In genomic region chr5:157532022-157532421, GRCh38 we compare ENCODE assay signal across 20 cellular contexts. TPM values are rescaled to one million over a fixed set of nuclear protein-coding genes. Genes with fewer than 3 reads are reported as not detected.
DNase-seq lines count a peak whose midpoint lies in the region; ATAC-seq and TF ChIP-seq lines count a peak whose summit lies in the region.
"Had no signal": no experiment of that assay in that cellular context is flagged by ENCODE, and none has a peak within 500 bp of the region (broad histone marks: within the 10 kb centered on the region; RNA-seq: fewer than 3 reads in every experiment).

No MANE protein-coding gene starts in this region.

- H3K9me3 Mint-ChIP-seq in chondrocyte (ENCODE audit: low read depth) (no peaks in the 10 kb centered on the region), naive B cell (no peaks in the 10 kb centered on the region)
- H3K9me3 Mint-ChIP-seq: HFFc6 had no signal

- no peaks in the 10 kb centered on the region for H3K9me3 ChIP-seq in left ventricle myocardium inferior (replicated peaks)
- no peaks in the 10 kb centered on the region for H3K9me3 ChIP-seq in stomach smooth muscle (ENCODE audit: control insufficient read depth in 2 of 2, low read length in 2 of 2)
- H3K9me3 ChIP-seq in gastrocnemius medialis, result no peaks in the 10 kb centered on the region

- in situ Hi-C loops in gastrocnemius medialis (cut with MboI; ENCODE audit: low sequenced_read_pairs in 4 of 4), result no loop called here

- H3K9ac ChIP-seq in stomach smooth muscle (ENCODE audit: low read length in 2 of 2), result no peak overlapping the region

- no peaks in the 10 kb centered on the region for H3K27me3 Mint-ChIP-seq in chondrocyte (ENCODE audit: low read depth)
- H3K27me3 Mint-ChIP-seq in naive B cell, result no peaks in the 10 kb centered on the region

- TF ChIP-seq CTCF in left ventricle myocardium inferior (IDR thresholded peaks at IDR 0.05; ENCODE audit: borderline replicate concordance) (no peak), chondrocyte (IDR thresholded peaks at IDR 0.05) (no peak), gastrocnemius medialis (IDR thresholded peaks at IDR 0.05 in 4 of 5, conservative IDR thresholded peaks at IDR 0.05 in 1 of 5) (no peak)

- H3K4me3 ChIP-seq in left ventricle myocardium inferior, result no peak overlapping the region
- H3K4me3 ChIP-seq in stomach smooth muscle (ENCODE audit: low read length in 2 of 2), result no peak overlapping the region
- H3K4me3 ChIP-seq in gastrocnemius medialis, result no peak overlapping the region

- intact Hi-C loops in left ventricle myocardium inferior (cut with micrococcal nuclease), result no loop called here
- intact Hi-C loops in Right ventricle myocardium superior (cut with DNase I), result no loop called here
- intact Hi-C loops in gastrocnemius medialis (cut with DNase I; ENCODE audit: low total_unique reads), result loop anchor here (5.0 kb wide), 1 partner anchor 40 kb away; no protein-coding TSS in a partner anchor

- peaks cover 36% of the 10 kb centered on the region for H3K36me3 Mint-ChIP-seq in chondrocyte (ENCODE audit: low read depth)
- H3K36me3 Mint-ChIP-seq in naive B cell, result peaks cover 34 to 41% of the 10 kb centered on the region in 2 donors

- ATAC-seq in Right ventricle myocardium superior (ENCODE audit: poor library complexity), result no peak
- ATAC-seq in naive B cell (ENCODE audit: low read depth in 2 of 2), result no peak
- no peak for ATAC-seq in gastrocnemius medialis
- ATAC-seq: PC-3 had no signal

- H3K27ac Mint-ChIP-seq in chondrocyte (ENCODE audit: unreplicated experiment) (peak overlapping the region; percentile 22), naive B cell (peak overlapping the region in 4 of 6 donors; percentile 39 to 86 (median 70))

- H3K4me1 ChIP-seq in left ventricle myocardium inferior, result peaks cover 76% of the 10 kb centered on the region
- peaks cover 57% of the 10 kb centered on the region for H3K4me1 ChIP-seq in stomach smooth muscle (ENCODE audit: control insufficient read depth, insufficient read depth, low read length)
- peaks cover 32 to 36% of the 10 kb centered on the region in 2 donors for H3K4me1 ChIP-seq in gastrocnemius medialis

- no peak overlapping the region for H3K4me3 Mint-ChIP-seq in chondrocyte (ENCODE audit: unreplicated experiment)
- no peak overlapping the region for H3K4me3 Mint-ChIP-seq in naive B cell
- H3K4me3 Mint-ChIP-seq: HFFc6 had no signal

- peaks cover 7% of the 10 kb centered on the region for H3K36me3 ChIP-seq in left ventricle myocardium inferior
- peaks cover 29 to 47% of the 10 kb centered on the region in 2 donors for H3K36me3 ChIP-seq in stomach smooth muscle (ENCODE audit: control insufficient read depth in 2 of 2, insufficient read depth in 2 of 2, low read length in 2 of 2)
- H3K36me3 ChIP-seq in gastrocnemius medialis, result no peaks in the 10 kb centered on the region

- no peak for TF ChIP-seq POLR2A in gastrocnemius medialis (IDR thresholded peaks at IDR 0.05)

- peaks cover 5% of the 10 kb centered on the region for H3K4me1 Mint-ChIP-seq in chondrocyte (ENCODE audit: low read depth)
- H3K4me1 Mint-ChIP-seq in naive B cell, result peaks cover 60 to 91% (median 90%) of the 10 kb centered on the region in 3 donors

- no peaks in the 10 kb centered on the region for H3K27me3 ChIP-seq in left ventricle myocardium inferior (ENCODE audit: low read depth)
- no peaks in the 10 kb centered on the region for H3K27me3 ChIP-seq in stomach smooth muscle (ENCODE audit: control insufficient read depth in 1 of 2, insufficient read depth in 2 of 2, low read length in 2 of 2)
- H3K27me3 ChIP-seq in gastrocnemius medialis, result no peaks in the 10 kb centered on the region

- H3K27ac ChIP-seq in left ventricle myocardium inferior (replicated peaks), result peak overlapping the region; percentile 80
- peak overlapping the region; percentile 31 for H3K27ac ChIP-seq in stomach smooth muscle (ENCODE audit: low read length)
- no peak overlapping the region for H3K27ac ChIP-seq in gastrocnemius medialis
- H3K27ac ChIP-seq: HL-60 had no signal

- no peak for DNase-seq in left ventricle myocardium inferior
- no peak for DNase-seq in Right ventricle myocardium superior
- DNase-seq in chondrocyte (ENCODE audit: low spot score), result no peak
- DNase-seq in naive B cell, result no peak
- no peak for DNase-seq in gastrocnemius medialis
- no peak for DNase-seq in DMS 273 treated with DMSO at 0.1 percent for 48 hours (lab: John Stamatoyannopoulos, UW)
- DNase-seq: COR-L47, H7, HFFc6, IMR-90, NCI-H1417 treated with DMSO at 0.1 percent for 48 hours, NCI-H187 treated with DMSO at 0.1 percent for 48 hours, NCI-H226, NCI-H524, NCI-H82, PC-3, RPMI8226, SIG-M5 had no signal

RNA-seq across cellular contexts. Expression of gene ADAM19, which starts 43.6 kb away (rescaled TPM):
- total RNA-seq in left ventricle myocardium inferior (17.7 TPM), Right ventricle myocardium superior (8.4 TPM), chondrocyte (43.5 to 125 TPM (median 125 TPM) in 3 replicates), gastrocnemius medialis (under 1 TPM; 0.39 to 0.97 (median 0.76) TPM)
- 10 to 100 TPM in 5 of 6 donors, 1 to 10 TPM in 1; 6.3 to 75.5 (median 43.4) TPM for polyA plus RNA-seq in naive B cell (ENCODE audit: low read depth in 6 of 6)

Comparison
In these comparisons a context has a peak if more than half of its experiments do, and no peak if none do; other contexts are left out.
1. H3K27ac ChIP-seq: peak in left ventricle myocardium inferior (single experiment) and stomach smooth muscle (single experiment); none in gastrocnemius medialis (0 of 4).